In genomic region chr20:38134427-38135281, GRCh38 we compare ENCODE assay signal across 10 cellular contexts. TPM values are rescaled to one million over a fixed set of nuclear protein-coding genes. Genes with fewer than 3 reads are reported as not detected.
A peak's percentile ranks its signal among the peaks of the same experiment; 100 is the strongest.
DNase-seq lines count a peak whose midpoint lies in the region; ATAC-seq, FAIRE-seq and TF ChIP-seq lines count a peak whose summit lies in the region.
"Had no signal": no experiment of that assay in that cellular context is flagged by ENCODE, and none has a peak within 500 bp of the region (broad histone marks: within the 10 kb centered on the region; RNA-seq: fewer than 3 reads in every experiment).

No MANE protein-coding gene starts in this region.

- peak; percentile 24 for DNase-seq in activated naive CD8-positive, alpha-beta T cell treated with anti-CD3 and anti-CD28 coated beads, Interleukin-2, amount 10 ng/mL, durations not matched to agents 7 days and 5 days
- DNase-seq in activated naive CD8-positive, alpha-beta T cell treated with anti-CD3 and anti-CD28 coated beads for 36 hours = no peak
- DNase-seq in GM12878 (ENCODE audit: low read depth, low spot score) = no peak
- DNase-seq in left lobe of liver (ENCODE audit: low spot score) = no peak
- peak; percentile 55 to 79 for DNase-seq in aorta
- DNase-seq in NCI-H510A treated with DMSO at 0.1 percent for 48 hours (lab: John Stamatoyannopoulos, UW) = no peak
- DNase-seq in G401 (ENCODE audit: low spot score) = no peak
- DNase-seq: glutamatergic neuron, NCI-H748 treated with DMSO at 0.1 percent for 48 hours had no signal

- H3K36me3 ChIP-seq in GM12878 (ENCODE audit: control insufficient read depth in 2 of 2, insufficient read depth in 2 of 2, low read length in 1 of 2) (no peaks in the 10 kb centered on the region), aorta (ENCODE audit: control insufficient read depth in 1 of 2, insufficient read depth in 2 of 2, low read length in 1 of 2) (peaks cover 3 to 4% of the 10 kb centered on the region in 2 donors)

- CTCF ChIA-PET in GM12878 (lab: Yijun Ruan, JAX) = interaction anchor here (1.9 kb wide), 1 partner anchor 61 kb away, joined by 4 read pairs; no protein-coding TSS in a partner anchor

- H2AFZ ChIP-seq in GM12878 (ENCODE audit: control insufficient read depth, low read depth, low read length) = no peak overlapping the region

- no peak overlapping the region for H3K4me2 ChIP-seq in GM12878 (ENCODE audit: control insufficient read depth, insufficient read depth)

- H3K36me3 Mint-ChIP-seq in activated naive CD8-positive, alpha-beta T cell treated with anti-CD3 and anti-CD28 coated beads, Interleukin-2, amount 10 ng/mL, durations not matched to agents 7 days and 5 days = no peaks in the 10 kb centered on the region
- H3K36me3 Mint-ChIP-seq in activated naive CD8-positive, alpha-beta T cell treated with anti-CD3 and anti-CD28 coated beads for 36 hours = no peaks in the 10 kb centered on the region

- H3K4me3 Mint-ChIP-seq in activated naive CD8-positive, alpha-beta T cell treated with anti-CD3 and anti-CD28 coated beads, Interleukin-2, amount 10 ng/mL, durations not matched to agents 7 days and 5 days = peak overlapping the region; percentile 16
- H3K4me3 Mint-ChIP-seq in activated naive CD8-positive, alpha-beta T cell treated with anti-CD3 and anti-CD28 coated beads for 36 hours = no peak overlapping the region

- 52% methylated on average over 9 of the region's 9 CpGs for WGBS in GM12878 (ENCODE audit: insufficient coverage, insufficient replicate concordance, low lambda C conversion rate, missing lambda C conversion rate)
- WGBS in aorta, 2 donors = 11 to 13% methylated on average over 9 of the region's 9 CpGs

- H3K9me3 Mint-ChIP-seq in activated naive CD8-positive, alpha-beta T cell treated with anti-CD3 and anti-CD28 coated beads, Interleukin-2, amount 10 ng/mL, durations not matched to agents 7 days and 5 days = no peaks in the 10 kb centered on the region
- no peaks in the 10 kb centered on the region for H3K9me3 Mint-ChIP-seq in activated naive CD8-positive, alpha-beta T cell treated with anti-CD3 and anti-CD28 coated beads for 36 hours

- H3K4me3 ChIP-seq in GM12878 = no peak overlapping the region
- H3K4me3 ChIP-seq in aorta (ENCODE audit: low read length in 2 of 2) = no peak overlapping the region

- TF ChIP-seq RAD21 in GM12878 (IDR thresholded peaks at IDR 0.05; ENCODE audit: insufficient read depth, low read depth, low read length) = no peak

- peak; percentile 50 for ATAC-seq in activated naive CD8-positive, alpha-beta T cell treated with anti-CD3 and anti-CD28 coated beads, Interleukin-2, amount 10 ng/mL, durations not matched to agents 7 days and 5 days (ENCODE audit: low read depth)
- ATAC-seq in GM12878 (peak; percentile 37), left lobe of liver (peak; percentile 16), aorta (ENCODE audit: low FRiP score) (no peak), HG03469 (IDR thresholded peaks at IDR 0.05; ENCODE audit: unreplicated experiment) (no peak)

- TF ChIP-seq CTCF in GM12878 (IDR thresholded peaks at IDR 0.05 in 2 of 3, conservative IDR thresholded peaks at IDR 0.05 in 1 of 3; ENCODE audit: control insufficient read depth in 2 of 3, extremely low read depth in 1 of 3, insufficient read depth in 1 of 3, low read depth in 3 of 3, low read length in 3 of 3) = no peak

- H3K27me3 ChIP-seq in GM12878 (replicated peaks in 1 of 2; ENCODE audit: control insufficient read depth in 2 of 2, insufficient read depth in 2 of 2, low read length in 1 of 2) (no peaks in the 10 kb centered on the region; a peak in 1 of 4 replicates), aorta (ENCODE audit: control insufficient read depth in 1 of 2, insufficient read depth in 2 of 2, low read length in 1 of 2) (no peaks in the 10 kb centered on the region)

- no peak overlapping the region for H3K27ac ChIP-seq in GM12878 (ENCODE audit: control insufficient read depth, insufficient read depth)
- peak overlapping the region in 1 of 2 donors; percentile 71 for H3K27ac ChIP-seq in aorta (ENCODE audit: low read depth in 1 of 2, low read length in 2 of 2)

- H4K20me1 ChIP-seq in GM12878 (ENCODE audit: control insufficient read depth, insufficient read depth) = no peaks in the 10 kb centered on the region

- no peak for TF ChIP-seq POLR2A in GM12878 (IDR thresholded peaks at IDR 0.05; ENCODE audit: low read depth, low read length)

- H3K27ac Mint-ChIP-seq in activated naive CD8-positive, alpha-beta T cell treated with anti-CD3 and anti-CD28 coated beads, Interleukin-2, amount 10 ng/mL, durations not matched to agents 7 days and 5 days = peak overlapping the region; percentile 21
- H3K27ac Mint-ChIP-seq in activated naive CD8-positive, alpha-beta T cell treated with anti-CD3 and anti-CD28 coated beads for 36 hours = no peak overlapping the region

- no peaks in the 10 kb centered on the region for H3K79me2 ChIP-seq in GM12878 (ENCODE audit: control insufficient read depth, insufficient read depth, low read length)

- SMC1A ChIA-PET in GM12878 (lab: Charles Lee; ENCODE audit: uncharacterized antibody, unreplicated experiment) = no interaction called here

- H3K9ac ChIP-seq in GM12878 (ENCODE audit: control insufficient read depth, insufficient read depth, low read length) = no peak overlapping the region

- BruUV-seq in GM12878 (replicated peaks; lab: Mats Ljungman, UMichigan) = no TSS peak

- no peak for TF ChIP-seq EP300 in GM12878 (IDR thresholded peaks at IDR 0.05; ENCODE audit: borderline replicate concordance in 1 of 2, control insufficient read depth in 1 of 2, low read depth in 2 of 2, low read length in 2 of 2)

- intact Hi-C loops in GM12878 (cut with micrococcal nuclease; ENCODE audit: unreplicated experiment) = no loop called here
- intact Hi-C loops in aorta (cut with DNase I) = no loop called here

- H3K27me3 Mint-ChIP-seq in activated naive CD8-positive, alpha-beta T cell treated with anti-CD3 and anti-CD28 coated beads, Interleukin-2, amount 10 ng/mL, durations not matched to agents 7 days and 5 days = peaks cover 8% of the 10 kb centered on the region
- peaks cover 4% of the 10 kb centered on the region for H3K27me3 Mint-ChIP-seq in activated naive CD8-positive, alpha-beta T cell treated with anti-CD3 and anti-CD28 coated beads for 36 hours

- RAD21 ChIA-PET in GM12878 (lab: Charles Lee; ENCODE audit: unreplicated experiment) = no interaction called here

- POLR2A ChIA-PET in activated naive CD8-positive, alpha-beta T cell treated with anti-CD3 and anti-CD28 coated beads, Interleukin-2, amount 10 ng/mL, durations not matched to agents 7 days and 5 days (lab: Charles Lee) = interaction anchor here (0.7 kb wide), 1 partner anchor 110 kb away, joined by 3 read pairs; no protein-coding TSS in a partner anchor
- POLR2A ChIA-PET in GM12878 (lab: Charles Lee) = no interaction called here

- in situ Hi-C loops in GM12878 (cut with MboI) = no loop called here
- in situ Hi-C loops in G401 (cut with HindIII; ENCODE audit: low sequenced_read_pairs) = no loop called here

- H3K9me3 ChIP-seq in GM12878 (replicated peaks; ENCODE audit: control insufficient read depth, insufficient read depth, low read length) = no peaks in the 10 kb centered on the region
- H3K9me3 ChIP-seq in aorta (ENCODE audit: control insufficient read depth, low read length) = no peaks in the 10 kb centered on the region

- no peaks in the 10 kb centered on the region for H3K4me1 ChIP-seq in GM12878 (ENCODE audit: control insufficient read depth, insufficient read depth, low read length)
- peaks cover 0 to 2% of the 10 kb centered on the region in 2 donors for H3K4me1 ChIP-seq in aorta (ENCODE audit: control insufficient read depth in 1 of 2, insufficient read depth in 2 of 2, low read length in 2 of 2)

- FAIRE-seq in GM12878 (lab: Jason Lieb, UNC) = no peak

- peaks cover 17% of the 10 kb centered on the region for H3K4me1 Mint-ChIP-seq in activated naive CD8-positive, alpha-beta T cell treated with anti-CD3 and anti-CD28 coated beads, Interleukin-2, amount 10 ng/mL, durations not matched to agents 7 days and 5 days
- H3K4me1 Mint-ChIP-seq in activated naive CD8-positive, alpha-beta T cell treated with anti-CD3 and anti-CD28 coated beads for 36 hours = peaks cover 8% of the 10 kb centered on the region

TF ChIP-seq in GM12878, 131 proteins besides CTCF, POLR2A, EP300 and RAD21:
- no peak for TF ChIP-seq NR2F1 (conservative IDR thresholded peaks at IDR 0.05)
- peak; percentile 10; the same call in 1 of the 2 replicates for TF ChIP-seq SPI1 (IDR thresholded peaks at IDR 0.05; ENCODE audit: borderline replicate concordance, insufficient read depth, low read depth, low read length)
TF ChIP-seq in GM12878: peak in this region for 1.

RNA-seq across cellular contexts. Expression of gene TGM2, which starts 30.4 kb away (rescaled TPM):
- under 1 TPM; 0.43 to 0.50 TPM for total RNA-seq in activated naive CD8-positive, alpha-beta T cell treated with anti-CD3 and anti-CD28 coated beads, Interleukin-2, amount 10 ng/mL, durations not matched to agents 7 days and 5 days
- not detected for total RNA-seq in activated naive CD8-positive, alpha-beta T cell treated with anti-CD3 and anti-CD28 coated beads for 36 hours
- 24.2 and 29.7 TPM in 2 replicates for total RNA-seq in GM12878 (2013; cell fraction: nucleolus; rRNA removed)
- total RNA-seq in GM12878 (2014; rRNA removed) (0.85 and 0.87 TPM in 2 replicates), GM12878 (2014; rRNA removed; fragmentation: Illumina TruSeq; extraction: Trizol) (0.45 and 0.51 TPM in 2 replicates), GM12878 (2021) (1.2 and 1.8 TPM in 2 replicates), left lobe of liver (193 TPM), aorta (100 to 1,000 TPM; 449 to 561 TPM)
- 0.67 TPM for polyA plus RNA-seq in GM12878 (2011; ENCODE audit: low read depth)
- polyA plus RNA-seq in GM12878 (2011; rRNA removed) (0.85 and 1.9 TPM in 2 replicates), GM12878 (2014; fragmentation: Illumina TruSeq; extraction: Trizol) (0.30 and 0.54 TPM in 2 replicates), GM12878 (2014; fragmentation: Nextera tagmentation; extraction: Ambion mirVana) (under 1 TPM; 0.11 to 0.16 TPM), GM12878 (2014; rRNA removed) (0.68 and 1.1 TPM in 2 replicates), GM12878 (2016; fragmentation: Nextera tagmentation; extraction: Ambion mirVana) (under 1 TPM; 0.25 to 0.47 TPM), aorta (100 to 1,000 TPM in 1 of 2 donors, 10 to 100 TPM in 1; 44.2 to 193 TPM)
- polyA plus RNA-seq in GM12878 (2011; cell fraction: cytosol; rRNA removed) = 1.6 and 1.8 TPM in 2 replicates
- 2.0 and 2.1 TPM in 2 replicates for polyA plus RNA-seq in GM12878 (2011; cell fraction: nucleus; rRNA removed)
- polyA plus RNA-seq in GM12878 (2012) = 1.5 and 2.4 TPM in 2 replicates
- polyA minus RNA-seq in GM12878 (2011; rRNA and poly(A)+ RNA removed) = 1.4 and 2.0 TPM in 2 replicates
- polyA minus RNA-seq in GM12878 (2011; cell fraction: cytosol; rRNA and poly(A)+ RNA removed) = 1.2 and 1.4 TPM in 2 replicates
- 0.73 and 0.96 TPM in 2 replicates for polyA minus RNA-seq in GM12878 (2011; cell fraction: nucleus; rRNA and poly(A)+ RNA removed)
- 13.1 and 23.4 TPM in 2 replicates for total RNA-seq in G401 (2014; rRNA removed; shearing (Covaris generic))

Comparison
In these comparisons a context has a peak if more than half of its experiments do, and no peak if none do; other contexts are left out.
1. DNase-seq: peak in activated naive CD8-positive, alpha-beta T cell treated with anti-CD3 and anti-CD28 coated beads, Interleukin-2, amount 10 ng/mL, durations not matched to agents 7 days and 5 days (single experiment) and aorta (2 of 2); none in activated naive CD8-positive, alpha-beta T cell treated with anti-CD3 and anti-CD28 coated beads for 36 hours (single experiment), GM12878 (single experiment), left lobe of liver (single experiment), NCI-H510A treated with DMSO at 0.1 percent for 48 hours (single experiment) and G401 (single experiment).
2. ATAC-seq: peak in activated naive CD8-positive, alpha-beta T cell treated with anti-CD3 and anti-CD28 coated beads, Interleukin-2, amount 10 ng/mL, durations not matched to agents 7 days and 5 days (single experiment), GM12878 (single experiment) and left lobe of liver (single experiment); none in aorta (single experiment) and HG03469 (single experiment).